In the genomic region with DNA sequence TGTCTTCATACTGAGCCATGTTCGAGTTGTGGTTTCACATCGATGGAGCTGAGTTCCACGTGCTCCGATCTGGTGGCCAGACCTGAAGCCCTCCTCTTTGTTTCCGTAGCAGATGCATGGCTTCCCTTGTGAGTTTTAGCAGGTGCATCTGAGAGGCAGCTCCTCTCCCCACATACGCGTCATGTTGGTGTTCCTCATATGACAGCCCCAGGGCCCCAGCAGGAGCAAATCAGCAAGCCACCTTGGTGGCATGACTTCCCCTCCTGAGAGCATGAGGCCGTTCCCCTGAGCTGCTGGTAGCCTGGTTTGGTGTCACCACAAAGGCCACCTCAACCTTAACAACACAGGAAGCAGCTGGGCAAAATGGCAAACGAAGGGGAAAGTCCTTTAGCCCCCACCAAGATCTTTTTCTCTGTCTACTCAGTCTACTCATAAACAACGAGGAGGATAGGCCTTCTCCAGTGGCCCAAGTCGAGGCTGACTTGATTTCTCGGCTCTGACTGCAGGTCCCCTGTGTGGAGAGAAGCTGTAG, we compare ENCODE assay signal across 8 cellular contexts. TPM values are rescaled to one million over a fixed set of nuclear protein-coding genes. Genes with fewer than 3 reads are reported as not detected.
A peak's percentile ranks its signal among the peaks of the same experiment; 100 is the strongest.
DNase-seq lines count a peak whose midpoint lies in the region; ATAC-seq and TF ChIP-seq lines count a peak whose summit lies in the region.

No MANE protein-coding gene starts in this region.

- POLR2A ChIA-PET in naive thymus-derived CD8-positive, alpha-beta T cell (lab: Charles Lee) = interaction anchor here (0.7 to 5.1 kb wide), 27 partner anchors 8 to 129 kb away, joined by 3 to 88 read pairs (median 6); a partner anchor contains a TSS

- peaks cover 0 to 2% (median 0%) of the 10 kb centered on the region in 9 donors for H3K9me3 Mint-ChIP-seq in naive thymus-derived CD8-positive, alpha-beta T cell
- no peaks in the 10 kb centered on the region for H3K9me3 Mint-ChIP-seq in nephron progenitor cell

- peak; percentile 94 for DNase-seq in GM12864 (ENCODE audit: low read depth)
- DNase-seq in NB4 (ENCODE audit: low read depth) = peak; percentile 88
- DNase-seq in activated T-cell treated with anti-CD3 and anti-CD28 coated beads, Interleukin-2, amount 50 U/mL, for 1 hour = peak; percentile 79
- DNase-seq in naive thymus-derived CD8-positive, alpha-beta T cell = peak; percentile 59 to 96 (median 92)
- DNase-seq in SW 1271 (lab: John Stamatoyannopoulos, UW) = no peak
- DNase-seq in NCI-H524 treated with DMSO at 0.1 percent for 48 hours (lab: John Stamatoyannopoulos, UW) = no peak
- no peak for DNase-seq in nephron progenitor cell

- TF ChIP-seq CTCF in GM12864 (IDR thresholded peaks at IDR 0.05; ENCODE audit: low read depth, low read length, missing control alignments) = no peak
- no peak for TF ChIP-seq CTCF in NB4 (IDR thresholded peaks at IDR 0.05; ENCODE audit: low read depth, low read length)
- TF ChIP-seq CTCF in nephron progenitor cell (IDR thresholded peaks at IDR 0.05) = no peak

- H3K4me3 ChIP-seq in GM12864 (ENCODE audit: low read depth, low read length) (peak overlapping the region; percentile 6), NB4 (ENCODE audit: low read depth, low read length) (no peak overlapping the region)

- peaks cover 0 to 1% (median 0%) of the 10 kb centered on the region in 5 donors for H3K27me3 Mint-ChIP-seq in naive thymus-derived CD8-positive, alpha-beta T cell
- H3K27me3 Mint-ChIP-seq in nephron progenitor cell (ENCODE audit: low read depth, poor library complexity) = peaks cover 21% of the 10 kb centered on the region

- TF ChIP-seq POLR2A in NB4 (IDR thresholded peaks at IDR 0.05; ENCODE audit: extremely low read depth, insufficient read length) = no peak

- ATAC-seq in GM21717 (IDR thresholded peaks at IDR 0.05; ENCODE audit: unreplicated experiment) = peak; percentile 91
- ATAC-seq in naive thymus-derived CD8-positive, alpha-beta T cell = peak; percentile 88 to 94

- peaks cover 48 to 96% (median 89%) of the 10 kb centered on the region in 4 donors for H3K4me1 Mint-ChIP-seq in naive thymus-derived CD8-positive, alpha-beta T cell
- peaks cover 23% of the 10 kb centered on the region for H3K4me1 Mint-ChIP-seq in nephron progenitor cell

- peak overlapping the region; percentile 93 to 100 (median 98) for H3K27ac Mint-ChIP-seq in naive thymus-derived CD8-positive, alpha-beta T cell
- H3K27ac Mint-ChIP-seq in nephron progenitor cell = no peak overlapping the region

- H3K4me3 Mint-ChIP-seq in naive thymus-derived CD8-positive, alpha-beta T cell = peak overlapping the region; percentile 76 to 96 (median 86)
- no peak overlapping the region for H3K4me3 Mint-ChIP-seq in nephron progenitor cell

- H3K36me3 Mint-ChIP-seq in naive thymus-derived CD8-positive, alpha-beta T cell = peaks cover 7 to 30% (median 7%) of the 10 kb centered on the region in 3 donors
- H3K36me3 Mint-ChIP-seq in nephron progenitor cell (ENCODE audit: low read depth) = no peaks in the 10 kb centered on the region

RNA-seq across cellular contexts. Expression of a gene that starts 5.9 kb away (rescaled TPM):
- total RNA-seq in naive thymus-derived CD8-positive, alpha-beta T cell = 100 to 1,000 TPM; 395 to 412 TPM
- polyA plus RNA-seq in naive thymus-derived CD8-positive, alpha-beta T cell = 100 to 1,000 TPM; 417 to 668 (median 506) TPM

Comparison
In these comparisons a context has a peak if more than half of its experiments do, and no peak if none do; other contexts are left out.
1. DNase-seq: peak in GM12864 (single experiment), NB4 (single experiment), activated T-cell treated with anti-CD3 and anti-CD28 coated beads, Interleukin-2, amount 50 U/mL, for 1 hour (single experiment) and naive thymus-derived CD8-positive, alpha-beta T cell (10 of 10); none in SW 1271 (0 of 2), NCI-H524 treated with DMSO at 0.1 percent for 48 hours (single experiment) and nephron progenitor cell (single experiment).